Comparison of ENCODE assay signal across 8 cellular contexts in the genomic region with DNA sequence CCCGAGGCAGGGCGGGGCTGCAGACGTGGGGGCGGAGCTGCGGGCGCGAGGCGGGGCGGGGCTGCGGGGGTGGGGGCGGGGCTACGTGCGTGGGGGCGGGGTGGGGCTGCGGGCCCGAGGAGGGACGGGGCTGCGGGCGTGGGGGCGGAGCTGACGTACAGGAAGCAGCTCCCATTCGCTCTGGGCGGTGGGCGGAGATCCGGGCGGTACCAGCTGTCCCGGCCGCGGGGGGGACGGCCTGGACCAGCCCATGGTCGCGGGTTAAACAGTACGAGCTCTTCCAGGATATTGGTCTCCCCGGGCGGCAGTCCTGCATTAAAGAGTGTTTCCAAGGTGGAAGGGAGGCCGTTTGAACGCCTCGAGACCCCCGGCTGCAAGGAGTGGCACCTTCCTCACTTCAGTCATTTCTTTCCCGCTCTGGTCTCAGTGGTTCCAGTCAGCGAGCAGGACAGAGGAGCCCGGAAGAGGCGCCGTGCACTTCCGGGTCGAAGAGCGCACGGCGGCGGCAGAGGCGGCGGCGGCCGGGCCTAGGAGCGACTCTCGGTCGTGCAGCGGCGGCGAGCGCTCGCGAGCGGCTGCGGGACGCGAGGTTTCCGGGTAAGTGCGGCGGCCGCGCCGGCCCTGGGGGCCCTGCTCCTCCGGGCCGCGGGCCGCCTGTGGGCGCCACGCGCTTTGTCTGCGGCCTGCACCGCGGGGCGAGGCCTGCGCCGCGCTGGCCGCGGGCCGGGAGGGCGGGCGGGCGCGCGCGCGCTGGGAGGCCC.
A peak's percentile ranks its signal among the peaks of the same experiment; 100 is the strongest.
DNase-seq lines count a peak whose midpoint lies in the region; ATAC-seq and TF ChIP-seq lines count a peak whose summit lies in the region.

TSS of gene PHRF1 (plus strand) at position 475 of the 761 bp plus-strand sequence. CDS start 5,043 bp downstream, outside the sequence.

- TF ChIP-seq CTCF in AG09319 (IDR thresholded peaks at IDR 0.05; ENCODE audit: low read depth, low read length), result no peak

- ATAC-seq in GM19035 (IDR thresholded peaks at IDR 0.05; ENCODE audit: unreplicated experiment) (peak; percentile 86), HG03342 (IDR thresholded peaks at IDR 0.05; ENCODE audit: unreplicated experiment) (peak; percentile 77)

- DNase-seq in AG09319 (ENCODE audit: extremely low read depth, low read depth), result peak; percentile 88
- DNase-seq in NCI-H446 (lab: John Stamatoyannopoulos, UW), result peak; percentile 94 to 98
- peak; percentile 87 for DNase-seq in activated CD4-positive, CD25-positive, alpha-beta regulatory T cell treated with anti-CD3 and anti-CD28 coated beads, Interleukin-2, amount 50 U/mL, for 16 hours (ENCODE audit: low read depth, low spot score)
- DNase-seq in central memory CD4-positive, alpha-beta T cell, result peak; percentile 95
- DNase-seq in islet precursor cell, result peak; percentile 97
- DNase-seq in stimulated activated CD4-positive, alpha-beta T cell treated with anti-CD3 and anti-CD28 coated beads, Interleukin-12 subunit alpha, Interleukin-12 subunit beta, amount 100 ng/mL, for 4 hours, result peak; percentile 93

Comparison
In these comparisons a context has a peak if more than half of its experiments do, and no peak if none do; other contexts are left out.
1. Peak in every context shown above with its lines: DNase-seq and ATAC-seq.